ENCODE assay signal across 9 cellular contexts in the genomic region with DNA sequence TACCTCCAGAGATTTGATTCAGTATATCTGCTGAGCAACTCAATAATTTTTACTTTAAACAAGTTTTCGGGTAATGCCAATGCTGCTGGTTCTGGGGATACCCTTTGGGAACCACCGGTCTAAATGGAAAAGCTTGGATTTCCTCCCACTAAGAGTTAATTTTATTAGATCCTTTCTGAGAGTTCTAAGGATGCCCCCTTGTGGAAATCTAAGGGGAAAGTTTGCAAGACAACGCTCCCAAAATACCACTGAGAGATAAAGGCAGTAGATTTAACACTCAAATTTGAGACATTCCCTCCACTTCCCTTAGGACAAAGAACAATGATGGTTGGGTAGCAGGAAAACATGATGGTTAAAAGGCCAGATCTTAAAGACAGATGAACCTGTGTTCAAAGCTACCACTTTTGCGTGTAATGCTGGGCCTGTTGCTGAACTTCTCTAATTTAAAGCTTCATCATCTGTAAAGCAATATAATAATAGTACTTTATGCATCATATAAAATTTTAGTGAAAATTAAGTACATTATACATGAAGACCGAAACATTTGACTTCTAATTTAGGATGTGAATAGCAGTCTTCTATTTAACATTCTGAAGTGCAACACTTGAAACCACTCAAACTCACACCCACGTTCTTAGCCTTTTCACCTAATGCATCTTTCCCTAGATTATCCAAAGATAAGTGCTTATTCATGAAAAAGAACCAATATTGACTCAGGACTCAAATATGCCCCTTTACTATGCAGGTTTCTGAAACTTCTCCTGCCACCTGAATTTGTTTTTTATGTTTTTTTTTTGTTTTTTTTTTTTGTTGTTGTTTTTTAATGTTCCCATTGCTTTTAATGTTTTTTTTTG.
DNase-seq lines count a peak whose midpoint lies in the region; ATAC-seq and TF ChIP-seq lines count a peak whose summit lies in the region.
"Had no signal": no experiment of that assay in that cellular context is flagged by ENCODE, and none has a peak within 500 bp of the region (broad histone marks: within the 10 kb centered on the region; RNA-seq: fewer than 3 reads in every experiment).

No MANE protein-coding gene starts in this region.

- TF ChIP-seq POLR2A in heart left ventricle (IDR thresholded peaks at IDR 0.05) = no peak

- peak overlapping the region; percentile 11; the same call in 1 of the 2 replicates for H3K4me2 ChIP-seq in PC-3 (ENCODE audit: low read length)

- H4K20me1 ChIP-seq in PC-3 (ENCODE audit: low read length) = no peaks in the 10 kb centered on the region

- H3F3A ChIP-seq in PC-3 (ENCODE audit: low read length, unreplicated experiment) = no peaks in the 10 kb centered on the region

- no peak for DNase-seq in heart left ventricle
- DNase-seq in left cardiac atrium = no peak
- DNase-seq in PC-3 = peak; percentile 60
- peak; percentile 65 for DNase-seq in fibroblast of pulmonary artery (ENCODE audit: low read depth)
- DNase-seq in upper lobe of right lung = no peak
- no peak for DNase-seq in CD4-positive, alpha-beta memory T cell
- no peak for DNase-seq in COLO668 (lab: John Stamatoyannopoulos, UW; ENCODE audit: unreplicated experiment)
- DNase-seq: stimulated activated naive CD8-positive, alpha-beta T cell treated with anti-CD3 and anti-CD28 coated beads, Interleukin-15, Interleukin-2, amounts not matched to agents 100 U/mL and 50 U/mL, for 24 hours had no signal

- H2AFZ ChIP-seq in PC-3 (ENCODE audit: low read length) = no peak overlapping the region

- ATAC-seq in heart left ventricle = no peak
- no peak for ATAC-seq in left cardiac atrium
- ATAC-seq in PC-3 = peak; percentile 49
- peak; percentile 75 for ATAC-seq in upper lobe of right lung
- no peak for ATAC-seq in HG02798 (IDR thresholded peaks at IDR 0.05; ENCODE audit: poor library complexity, unreplicated experiment)
- ATAC-seq: stimulated activated naive CD8-positive, alpha-beta T cell treated with anti-CD3 and anti-CD28 coated beads, Interleukin-15, Interleukin-2, amounts not matched to agents 100 U/mL and 50 U/mL, for 24 hours had no signal

- H3K9me3 ChIP-seq in heart left ventricle (no peaks in the 10 kb centered on the region), PC-3 (ENCODE audit: low read length) (no peaks in the 10 kb centered on the region), upper lobe of right lung (no peaks in the 10 kb centered on the region)
- no peaks in the 10 kb centered on the region for H3K9me3 ChIP-seq in CD4-positive, alpha-beta memory T cell (ENCODE audit: control insufficient read depth in 1 of 2, low read length in 2 of 2)

- 45 to 54% (median 51%) methylated on average over 6 of the region's 6 CpGs for WGBS in heart left ventricle, 4 donors

- TF ChIP-seq CTCF in heart left ventricle (IDR thresholded peaks at IDR 0.05) = peak in 10 of 12 donors; percentile 11 to 39 (median 32)
- TF ChIP-seq CTCF in PC-3 (conservative IDR thresholded peaks at IDR 0.05; ENCODE audit: low read depth, low read length) = peak; percentile 71
- TF ChIP-seq CTCF in fibroblast of pulmonary artery (IDR thresholded peaks at IDR 0.05; ENCODE audit: low read length, missing control alignments) = peak; percentile 71
- TF ChIP-seq CTCF in upper lobe of right lung (IDR thresholded peaks at IDR 0.05) = peak; percentile 37

- H3K27ac ChIP-seq in heart left ventricle (no peak overlapping the region), PC-3 (ENCODE audit: low read length) (no peak overlapping the region), upper lobe of right lung (no peak overlapping the region)
- H3K27ac ChIP-seq in CD4-positive, alpha-beta memory T cell (ENCODE audit: low read depth, low read length) = no peak overlapping the region

- H3K9me3 Mint-ChIP-seq in CD4-positive, alpha-beta memory T cell = peaks cover 0 to 13% (median 8%) of the 10 kb centered on the region in 8 donors

- H3K4me3 Mint-ChIP-seq in CD4-positive, alpha-beta memory T cell = no peak overlapping the region

- H3K4me1 Mint-ChIP-seq in CD4-positive, alpha-beta memory T cell = no peaks in the 10 kb centered on the region

- BruUV-seq in PC-3 (replicated peaks; lab: Mats Ljungman, UMichigan) = no TSS peak

- no peak overlapping the region for H3K9ac ChIP-seq in PC-3 (ENCODE audit: low read length)

- no peak overlapping the region for H3K27ac Mint-ChIP-seq in CD4-positive, alpha-beta memory T cell

- H3K27me3 ChIP-seq in heart left ventricle (no peaks in the 10 kb centered on the region), PC-3 (ENCODE audit: low read length) (no peaks in the 10 kb centered on the region), upper lobe of right lung (no peaks in the 10 kb centered on the region)
- no peaks in the 10 kb centered on the region for H3K27me3 ChIP-seq in CD4-positive, alpha-beta memory T cell (ENCODE audit: insufficient read depth, low read length)

- intact Hi-C loops in heart left ventricle (cut with DNase I) = no loop called here
- intact Hi-C loops in left cardiac atrium (cut with DNase I) = no loop called here
- intact Hi-C loops in PC-3 (cut with micrococcal nuclease) = loop anchor here (1.0 to 2.0 kb wide), 2 partner anchors 1366 to 1510 kb away; no protein-coding TSS in a partner anchor
- intact Hi-C loops in upper lobe of right lung (cut with DNase I) = no loop called here
- intact Hi-C loops in CD4-positive, alpha-beta memory T cell (cut with micrococcal nuclease) = no loop called here

- H3K79me2 ChIP-seq in PC-3 (ENCODE audit: low read length) = no peaks in the 10 kb centered on the region

- no peaks in the 10 kb centered on the region for H3K36me3 ChIP-seq in heart left ventricle
- H3K36me3 ChIP-seq in PC-3 (ENCODE audit: low read depth, low read length) = no peaks in the 10 kb centered on the region
- H3K36me3 ChIP-seq in upper lobe of right lung = no peaks in the 10 kb centered on the region
- H3K36me3 ChIP-seq in CD4-positive, alpha-beta memory T cell (ENCODE audit: insufficient read depth, low read length) = no peaks in the 10 kb centered on the region

- CTCF ChIA-PET in PC-3 (lab: Charles Lee) = interaction anchor here (0.6 kb wide), 2 partner anchors 14 to 426 kb away, joined by 3 read pairs; no protein-coding TSS in a partner anchor
- CTCF ChIA-PET in CD4-positive, alpha-beta memory T cell (lab: Charles Lee; ENCODE audit: partially characterized antibody) = no interaction called here

- POLR2A ChIA-PET in PC-3 (lab: Charles Lee; ENCODE audit: unreplicated experiment) = no interaction called here
- POLR2A ChIA-PET in CD4-positive, alpha-beta memory T cell (lab: Charles Lee; ENCODE audit: partially characterized antibody) = no interaction called here

- no peaks in the 10 kb centered on the region for H3K27me3 Mint-ChIP-seq in CD4-positive, alpha-beta memory T cell

- H3K36me3 Mint-ChIP-seq in CD4-positive, alpha-beta memory T cell = no peaks in the 10 kb centered on the region

- no peaks in the 10 kb centered on the region for H3K9me2 ChIP-seq in PC-3 (replicated peaks; ENCODE audit: low read length)

- H3K4me1 ChIP-seq in heart left ventricle = no peaks in the 10 kb centered on the region
- H3K4me1 ChIP-seq in PC-3 (ENCODE audit: insufficient read depth, low read length) = peaks cover 11% of the 10 kb centered on the region
- no peaks in the 10 kb centered on the region for H3K4me1 ChIP-seq in upper lobe of right lung
- H3K4me1 ChIP-seq in CD4-positive, alpha-beta memory T cell (ENCODE audit: insufficient read depth, low read length) = no peaks in the 10 kb centered on the region

- H3K4me3 ChIP-seq in heart left ventricle = no peak overlapping the region
- H3K4me3 ChIP-seq in PC-3 (ENCODE audit: low read length) = no peak overlapping the region
- no peak overlapping the region for H3K4me3 ChIP-seq in fibroblast of pulmonary artery (replicated peaks; ENCODE audit: low read depth, low read length)
- H3K4me3 ChIP-seq in upper lobe of right lung = no peak overlapping the region
- no peak overlapping the region for H3K4me3 ChIP-seq in CD4-positive, alpha-beta memory T cell (ENCODE audit: low read length in 2 of 2)

Comparison
In these comparisons a context has a peak if more than half of its experiments do, and no peak if none do; other contexts are left out.
1. ATAC-seq: peak in PC-3 (single experiment) and upper lobe of right lung (single experiment); none in heart left ventricle (0 of 4), left cardiac atrium (0 of 2) and HG02798 (single experiment).
2. DNase-seq: peak in PC-3 (single experiment) and fibroblast of pulmonary artery (single experiment); none in heart left ventricle (0 of 5), left cardiac atrium (single experiment), upper lobe of right lung (single experiment), CD4-positive, alpha-beta memory T cell (0 of 5) and COLO668 (single experiment).
3. Peak in every context shown above with its lines, with median percentiles within 50 percentile points of each other: CTCF ChIP-seq.